19 cellular contexts compared by ENCODE assay signal in the genomic region with DNA sequence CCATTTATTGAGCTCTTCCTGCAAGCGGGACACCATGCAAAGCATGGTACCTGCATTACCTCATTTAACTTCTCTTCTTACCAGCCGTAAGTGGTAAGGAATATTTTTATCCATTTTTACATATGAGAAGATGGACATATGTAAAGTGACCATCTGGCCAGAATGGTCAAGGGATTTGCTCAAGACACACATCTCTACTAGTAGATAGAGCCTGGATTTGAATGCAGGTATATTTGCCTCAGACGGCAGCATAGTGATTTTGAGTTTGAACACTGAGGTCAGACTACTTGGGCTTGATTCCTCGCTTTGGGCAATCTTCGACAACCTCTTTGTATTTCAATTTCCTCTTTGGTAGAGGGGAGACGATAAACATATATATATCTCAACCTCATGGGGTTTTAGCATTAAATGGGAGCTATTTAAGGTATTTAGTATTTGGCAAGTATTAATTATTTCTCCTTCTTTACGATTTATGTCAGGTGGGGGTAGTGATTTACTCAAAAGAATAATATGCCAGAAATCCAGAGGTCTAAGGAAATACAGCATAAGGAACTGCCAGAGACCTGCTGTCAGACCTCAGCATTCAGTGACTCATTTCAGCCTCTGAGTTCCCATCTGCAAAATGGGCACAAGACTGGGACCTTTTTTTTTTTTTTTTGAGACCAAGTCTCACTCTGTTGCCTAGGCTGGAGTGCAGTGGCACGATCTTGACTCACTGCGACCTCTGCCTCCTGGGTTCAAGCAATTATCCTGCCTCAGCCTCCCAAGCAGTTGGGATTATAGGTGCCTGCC. TPM values are rescaled to one million over a fixed set of nuclear protein-coding genes. Genes with fewer than 3 reads are reported as not detected.
A peak's percentile ranks its signal among the peaks of the same experiment; 100 is the strongest.
DNase-seq lines count a peak whose midpoint lies in the region; ATAC-seq, FAIRE-seq and TF ChIP-seq lines count a peak whose summit lies in the region.
"Had no signal": no experiment of that assay in that cellular context is flagged by ENCODE, and none has a peak within 500 bp of the region (broad histone marks: within the 10 kb centered on the region; RNA-seq: fewer than 3 reads in every experiment).

No MANE protein-coding gene starts in this region.

- peak overlapping the region; percentile 86 for H3K27ac ChIP-seq in CD4-positive, CD25-positive, alpha-beta regulatory T cell (ENCODE audit: insufficient read depth, low read length, poor library complexity, severe bottlenecking)
- H3K27ac ChIP-seq: hepatocyte, tibial artery had no signal

- DNase-seq in CD4-positive, CD25-positive, alpha-beta regulatory T cell: no peak
- no peak for DNase-seq in GM12891 (ENCODE audit: insufficient read length, low spot score)
- DNase-seq in T-helper 2 cell treated with Interferon-gamma antibody and Interleukin-4, amounts not matched to agents 5 μg/mL and 100 μg/mL, for 36 hours (ENCODE audit: low spot score): no peak
- no peak for DNase-seq in memory B cell (ENCODE audit: low spot score in 2 of 2)
- no peak for DNase-seq in DMS114 treated with DMSO at 0.1 percent for 48 hours (lab: John Stamatoyannopoulos, UW; ENCODE audit: unreplicated experiment)
- DNase-seq: kidney, NCI-H1092 treated with DMSO at 0.1 percent for 48 hours, NCI-H2171, NCI-H82, right cardiac atrium, tibial artery had no signal

- H3K9me3 ChIP-seq in CD4-positive, CD25-positive, alpha-beta regulatory T cell (ENCODE audit: control insufficient read depth in 2 of 2, low read length in 2 of 2): peaks cover 0 to 4% of the 10 kb centered on the region in 2 experiments
- H3K9me3 ChIP-seq: breast epithelium had no signal

- H3K9me3 Mint-ChIP-seq in CD4-positive, CD25-positive, alpha-beta regulatory T cell: peaks cover 0 to 8% (median 0%) of the 10 kb centered on the region in 7 donors
- H3K9me3 Mint-ChIP-seq in T-helper 2 cell treated with Interferon-gamma antibody and Interleukin-4, amounts not matched to agents 5 μg/mL and 100 μg/mL, for 36 hours: peaks cover 11% of the 10 kb centered on the region
- H3K9me3 Mint-ChIP-seq in memory B cell: peaks cover 2% of the 10 kb centered on the region

- peaks cover 4% of the 10 kb centered on the region for H3K27me3 Mint-ChIP-seq in CD4-positive, CD25-positive, alpha-beta regulatory T cell
- no peaks in the 10 kb centered on the region for H3K27me3 Mint-ChIP-seq in T-helper 2 cell treated with Interferon-gamma antibody and Interleukin-4, amounts not matched to agents 5 μg/mL and 100 μg/mL, for 36 hours (ENCODE audit: low read depth)
- no peaks in the 10 kb centered on the region for H3K27me3 Mint-ChIP-seq in memory B cell

- H3K27ac Mint-ChIP-seq in CD4-positive, CD25-positive, alpha-beta regulatory T cell: peak overlapping the region; percentile 98 to 100 (median 100)
- H3K27ac Mint-ChIP-seq in T-helper 2 cell treated with Interferon-gamma antibody and Interleukin-4, amounts not matched to agents 5 μg/mL and 100 μg/mL, for 36 hours: peak overlapping the region; percentile 93
- H3K27ac Mint-ChIP-seq in memory B cell: peak overlapping the region; percentile 97

- peaks cover 85% of the 10 kb centered on the region for H3K4me1 ChIP-seq in CD4-positive, CD25-positive, alpha-beta regulatory T cell (ENCODE audit: control insufficient read depth, insufficient read depth, low read length, poor library complexity, severe bottlenecking)
- H3K4me1 ChIP-seq: breast epithelium, tibial artery had no signal

- H3K36me3 ChIP-seq in CD4-positive, CD25-positive, alpha-beta regulatory T cell (ENCODE audit: control insufficient read depth, insufficient read depth, low read length): no peaks in the 10 kb centered on the region
- H3K36me3 ChIP-seq: breast epithelium, tibial artery had no signal

- H3K4me1 Mint-ChIP-seq in CD4-positive, CD25-positive, alpha-beta regulatory T cell: peaks cover 39 to 85% (median 61%) of the 10 kb centered on the region in 4 donors
- peaks cover 62% of the 10 kb centered on the region for H3K4me1 Mint-ChIP-seq in T-helper 2 cell treated with Interferon-gamma antibody and Interleukin-4, amounts not matched to agents 5 μg/mL and 100 μg/mL, for 36 hours (ENCODE audit: low read depth)
- H3K4me1 Mint-ChIP-seq in memory B cell: peaks cover 56% of the 10 kb centered on the region

- peak overlapping the region; percentile 53 to 88 (median 71) for H3K4me3 Mint-ChIP-seq in CD4-positive, CD25-positive, alpha-beta regulatory T cell
- H3K4me3 Mint-ChIP-seq in T-helper 2 cell treated with Interferon-gamma antibody and Interleukin-4, amounts not matched to agents 5 μg/mL and 100 μg/mL, for 36 hours: peak overlapping the region; percentile 75
- H3K4me3 Mint-ChIP-seq in memory B cell: peak overlapping the region; percentile 55
- H3K4me3 Mint-ChIP-seq: CD14-positive monocyte had no signal

- FAIRE-seq in GM12891 (lab: Jason Lieb, UNC): peak; percentile 60
- FAIRE-seq: kidney had no signal

- H3K36me3 Mint-ChIP-seq in CD4-positive, CD25-positive, alpha-beta regulatory T cell: peaks cover 7% of the 10 kb centered on the region
- H3K36me3 Mint-ChIP-seq in T-helper 2 cell treated with Interferon-gamma antibody and Interleukin-4, amounts not matched to agents 5 μg/mL and 100 μg/mL, for 36 hours (ENCODE audit: low read depth): peaks cover 14% of the 10 kb centered on the region
- peaks cover 7% of the 10 kb centered on the region for H3K36me3 Mint-ChIP-seq in memory B cell

- no peak for TF ChIP-seq POLR2A in GM12891 (IDR thresholded peaks at IDR 0.05; ENCODE audit: low read depth, low read length)

- H3K4me3 ChIP-seq in CD4-positive, CD25-positive, alpha-beta regulatory T cell (ENCODE audit: low read depth, low read length): peak overlapping the region; percentile 58
- H3K4me3 ChIP-seq: breast epithelium, hepatocyte, tibial artery had no signal

- no peak for ATAC-seq in CD4-positive, CD25-positive, alpha-beta regulatory T cell (ENCODE audit: low read depth in 2 of 2)
- ATAC-seq in memory B cell (ENCODE audit: low read depth) (no peak), HG03432 (IDR thresholded peaks at IDR 0.05; ENCODE audit: unreplicated experiment) (no peak), HG03095 (IDR thresholded peaks at IDR 0.05; ENCODE audit: unreplicated experiment) (no peak), GM21576 (IDR thresholded peaks at IDR 0.05; ENCODE audit: unreplicated experiment) (no peak)
- ATAC-seq: HCT116 had no signal

- H3K27me3 ChIP-seq in CD4-positive, CD25-positive, alpha-beta regulatory T cell (ENCODE audit: control insufficient read depth, insufficient read depth, low read length): no peaks in the 10 kb centered on the region
- H3K27me3 ChIP-seq: breast epithelium, hepatocyte had no signal

TF ChIP-seq in GM12891, 5 proteins besides CTCF, POLR2A, EP300 and RAD21:
- TF ChIP-seq POU2F2 (IDR thresholded peaks at IDR 0.05; ENCODE audit: low read depth, low read length): no peak
- TF ChIP-seq TAF1 (IDR thresholded peaks at IDR 0.05; ENCODE audit: low read depth, low read length): no peak
- TF ChIP-seq SPI1 (IDR thresholded peaks at IDR 0.05; ENCODE audit: low read depth, low read length): no peak
- no peak for TF ChIP-seq PAX5 (IDR thresholded peaks at IDR 0.05; ENCODE audit: insufficient read depth, low read length, severe bottlenecking)
- no peak for TF ChIP-seq POLR2AphosphoS5 (IDR thresholded peaks at IDR 0.05; ENCODE audit: low read depth, low read length)

RNA-seq across cellular contexts. Expression of gene CHRNA9, which starts 34.6 kb away (rescaled TPM):
- total RNA-seq in CD4-positive, CD25-positive, alpha-beta regulatory T cell: not detected
- polyA plus RNA-seq in CD4-positive, CD25-positive, alpha-beta regulatory T cell: under 1 TPM; 0.13 to 0.69 (median 0.37) TPM
- polyA plus RNA-seq in GM12891 (2012; ENCODE audit: low read depth, missing spikeins): 0.04 TPM
- total RNA-seq: breast epithelium, fibroblast of lung, kidney, right cardiac atrium had no signal
- polyA plus RNA-seq: CD14-positive monocyte, fibroblast of lung, right cardiac atrium had no signal
